Comparison of ENCODE assay signal across 34 cellular contexts in genomic region chr1:54583307-54583686, GRCh38. TPM values are rescaled to one million over a fixed set of nuclear protein-coding genes. Genes with fewer than 3 reads are reported as not detected.
DNase-seq lines count a peak whose midpoint lies in the region; ATAC-seq, FAIRE-seq and TF ChIP-seq lines count a peak whose summit lies in the region.
"Had no signal": no experiment of that assay in that cellular context is flagged by ENCODE, and none has a peak within 500 bp of the region (broad histone marks: within the 10 kb centered on the region; RNA-seq: fewer than 3 reads in every experiment).

No MANE protein-coding gene starts in this region.

- H3K36me3 Mint-ChIP-seq in neural progenitor cell: no peaks in the 10 kb centered on the region
- H3K36me3 Mint-ChIP-seq: activated CD4-positive, alpha-beta memory T cell treated with anti-CD3 and anti-CD28 coated beads for 36 hours; activated naive CD4-positive, alpha-beta T cell treated with anti-CD3 and anti-CD28 coated beads, Interleukin-2, amount 10 ng/mL, durations not matched to agents 7 days and 5 days; CD8-positive, alpha-beta T cell; type B pancreatic cell had no signal

- FAIRE-seq in pancreas (lab: Jason Lieb, UNC): no peak
- FAIRE-seq: bronchial epithelial cell, GM12891, keratinocyte, small intestine had no signal

- ATAC-seq in left ventricle myocardium superior: no peak
- no peak for ATAC-seq in pancreas
- ATAC-seq in HG03045 (IDR thresholded peaks at IDR 0.05; ENCODE audit: unreplicated experiment): no peak
- ATAC-seq: activated CD4-positive, CD25-positive, alpha-beta regulatory T cell treated with anti-CD3 and anti-CD28 coated beads, Interleukin-2, amount 50 U/mL, for 24 hours; CD8-positive, alpha-beta T cell; SK-N-SH treated with all-trans-retinoic acid at 6 μM for 48 hours; stimulated activated naive CD8-positive, alpha-beta T cell treated with anti-CD3 and anti-CD28 coated beads, Interleukin-15, amount 100 ng/mL, for 72 hours; T-helper 17 cell had no signal

- H4K20me1 ChIP-seq in neural progenitor cell (ENCODE audit: low read depth): no peaks in the 10 kb centered on the region

- no peak overlapping the region for H3K4me2 ChIP-seq in neural progenitor cell
- H3K4me2 ChIP-seq: hepatocyte had no signal

- H3K9me3 ChIP-seq in right atrium auricular region (no peaks in the 10 kb centered on the region), neural progenitor cell (ENCODE audit: low read depth) (no peaks in the 10 kb centered on the region), tibial artery (no peaks in the 10 kb centered on the region), pancreas (no peaks in the 10 kb centered on the region)
- H3K9me3 ChIP-seq: neutrophil had no signal

- peaks cover 0 to 72% of the 10 kb centered on the region in 2 donors for H3K4me1 ChIP-seq in right atrium auricular region
- H3K4me1 ChIP-seq in neural progenitor cell: peaks cover 35% of the 10 kb centered on the region
- H3K4me1 ChIP-seq in tibial artery: peaks cover 0 to 51% (median 33%) of the 10 kb centered on the region in 4 donors
- H3K4me1 ChIP-seq in pancreas: peaks cover 6 to 15% (median 11%) of the 10 kb centered on the region in 3 donors

- peaks cover 25% of the 10 kb centered on the region for H3F3A ChIP-seq in neural progenitor cell (ENCODE audit: low read depth)

- peak overlapping the region; percentile 94 for H3K27ac Mint-ChIP-seq in neural progenitor cell
- H3K27ac Mint-ChIP-seq: activated CD4-positive, alpha-beta memory T cell treated with anti-CD3 and anti-CD28 coated beads for 36 hours; activated naive CD4-positive, alpha-beta T cell treated with anti-CD3 and anti-CD28 coated beads, Interleukin-2, amount 10 ng/mL, durations not matched to agents 7 days and 5 days; activated T-helper 1 cell treated with anti-CD3 and anti-CD28 coated beads, Interleukin-12 subunit alpha, Interleukin-12 subunit beta, Interleukin-2, Interleukin-4 antibody, amounts not matched to agents 30 ng/mL and 10 ng/mL and 1 ng/mL, durations not matched to agents 14 hours and 24 hours and 36 hours; CD8-positive, alpha-beta T cell; HFFc6; stimulated activated naive CD8-positive, alpha-beta T cell treated with anti-CD3 and anti-CD28 coated beads, Interleukin-15, amount 100 ng/mL, for 72 hours; T-helper 17 cell; type B pancreatic cell had no signal

- H2AFZ ChIP-seq in neural progenitor cell (replicated peaks): no peak overlapping the region
- H2AFZ ChIP-seq: hepatocyte had no signal

- H3K27me3 ChIP-seq in right atrium auricular region (no peaks in the 10 kb centered on the region), neural progenitor cell (no peaks in the 10 kb centered on the region), tibial artery (no peaks in the 10 kb centered on the region), pancreas (no peaks in the 10 kb centered on the region)
- H3K27me3 ChIP-seq: hepatocyte, neutrophil had no signal

- no peak for TF ChIP-seq CTCF in right atrium auricular region (IDR thresholded peaks at IDR 0.05)
- no peak for TF ChIP-seq CTCF in coronary artery (IDR thresholded peaks at IDR 0.05)
- no peak for TF ChIP-seq CTCF in neural progenitor cell (IDR thresholded peaks at IDR 0.05)
- TF ChIP-seq CTCF in tibial artery (IDR thresholded peaks at IDR 0.05): no peak
- TF ChIP-seq CTCF in pancreas (IDR thresholded peaks at IDR 0.05): no peak

- no peak for DNase-seq in right atrium auricular region (ENCODE audit: low spot score)
- DNase-seq in left ventricle myocardium superior: no peak
- DNase-seq in coronary artery (ENCODE audit: low spot score): no peak
- no peak for DNase-seq in neural progenitor cell (ENCODE audit: low spot score)
- DNase-seq in tibial artery: no peak
- DNase-seq in pancreas: no peak
- no peak for DNase-seq in posterior vena cava (ENCODE audit: low spot score)
- DNase-seq: activated CD4-positive, alpha-beta memory T cell treated with anti-CD3 and anti-CD28 coated beads for 36 hours; activated CD8-positive, alpha-beta memory T cell treated with anti-CD3 and anti-CD28 coated beads, Interleukin-2, amount 50 U/mL, for 4 hours; activated naive CD4-positive, alpha-beta T cell treated with anti-CD3 and anti-CD28 coated beads, Interleukin-2, amount 10 ng/mL, durations not matched to agents 7 days and 5 days; CD8-positive, alpha-beta T cell; cortex of kidney; foreskin fibroblast; HFFc6; NCI-H1048; NCI-H187; small intestine; stimulated activated naive CD8-positive, alpha-beta T cell treated with anti-CD3 and anti-CD28 coated beads, Interleukin-15, amount 100 ng/mL, for 72 hours; T-helper 17 cell had no signal

- H3K9ac ChIP-seq in neural progenitor cell: no peak overlapping the region

- intact Hi-C loops in left ventricle myocardium superior (cut with micrococcal nuclease) (no loop called here), tibial artery (cut with DNase I; ENCODE audit: low total_unique reads) (no loop called here), pancreas (cut with DNase I) (no loop called here), posterior vena cava (cut with DNase I) (no loop called here)

- peaks cover 32% of the 10 kb centered on the region for H3K4me1 Mint-ChIP-seq in neural progenitor cell
- H3K4me1 Mint-ChIP-seq: activated naive CD4-positive, alpha-beta T cell treated with anti-CD3 and anti-CD28 coated beads, Interleukin-2, amount 10 ng/mL, durations not matched to agents 7 days and 5 days had no signal

- H3K4me3 Mint-ChIP-seq in neural progenitor cell: peak overlapping the region; percentile 27
- H3K4me3 Mint-ChIP-seq: activated CD4-positive, alpha-beta memory T cell treated with anti-CD3 and anti-CD28 coated beads for 36 hours; activated naive CD4-positive, alpha-beta T cell treated with anti-CD3 and anti-CD28 coated beads, Interleukin-2, amount 10 ng/mL, durations not matched to agents 7 days and 5 days; activated T-helper 1 cell treated with anti-CD3 and anti-CD28 coated beads, Interleukin-12 subunit alpha, Interleukin-12 subunit beta, Interleukin-2, Interleukin-4 antibody, amounts not matched to agents 30 ng/mL and 10 ng/mL and 1 ng/mL, durations not matched to agents 14 hours and 24 hours and 36 hours; CD8-positive, alpha-beta T cell; HFFc6; stimulated activated naive CD8-positive, alpha-beta T cell treated with anti-CD3 and anti-CD28 coated beads, Interleukin-15, amount 100 ng/mL, for 72 hours; T-helper 17 cell; type B pancreatic cell had no signal

- no peaks in the 10 kb centered on the region for H3K36me3 ChIP-seq in right atrium auricular region
- no peaks in the 10 kb centered on the region for H3K36me3 ChIP-seq in neural progenitor cell
- H3K36me3 ChIP-seq in tibial artery: peaks cover 0 to 7% (median 5%) of the 10 kb centered on the region in 3 donors
- no peaks in the 10 kb centered on the region for H3K36me3 ChIP-seq in pancreas

- peaks cover 6% of the 10 kb centered on the region for H3K27me3 Mint-ChIP-seq in neural progenitor cell (ENCODE audit: insufficient read depth, low read depth)
- H3K27me3 Mint-ChIP-seq: activated CD4-positive, alpha-beta memory T cell treated with anti-CD3 and anti-CD28 coated beads for 36 hours; activated naive CD4-positive, alpha-beta T cell treated with anti-CD3 and anti-CD28 coated beads, Interleukin-2, amount 10 ng/mL, durations not matched to agents 7 days and 5 days; stimulated activated naive CD8-positive, alpha-beta T cell treated with anti-CD3 and anti-CD28 coated beads, Interleukin-15, amount 100 ng/mL, for 72 hours; T-helper 17 cell; type B pancreatic cell had no signal

- H3K79me2 ChIP-seq in neural progenitor cell (ENCODE audit: low read depth): no peaks in the 10 kb centered on the region
- H3K79me2 ChIP-seq: hepatocyte had no signal

- WGBS in pancreas, 2 donors: 90 to 93% methylated on average over 3 of the region's 3 CpGs

- H3K4me3 ChIP-seq in right atrium auricular region (no peak overlapping the region), coronary artery (no peak overlapping the region), neural progenitor cell (no peak overlapping the region), tibial artery (no peak overlapping the region), pancreas (no peak overlapping the region)
- H3K4me3 ChIP-seq: hepatocyte had no signal

- H3K27ac ChIP-seq in right atrium auricular region: peak overlapping the region; percentile 89 to 90
- peak overlapping the region; percentile 92 to 95 for H3K27ac ChIP-seq in coronary artery
- no peak overlapping the region for H3K27ac ChIP-seq in neural progenitor cell
- H3K27ac ChIP-seq in tibial artery: peak overlapping the region; percentile 87 to 98
- no peak overlapping the region for H3K27ac ChIP-seq in pancreas
- H3K27ac ChIP-seq: hepatocyte, neutrophil had no signal

- no peaks in the 10 kb centered on the region for H3K9me3 Mint-ChIP-seq in neural progenitor cell
- H3K9me3 Mint-ChIP-seq: activated CD4-positive, alpha-beta memory T cell treated with anti-CD3 and anti-CD28 coated beads for 36 hours; activated naive CD4-positive, alpha-beta T cell treated with anti-CD3 and anti-CD28 coated beads, Interleukin-2, amount 10 ng/mL, durations not matched to agents 7 days and 5 days; activated T-helper 1 cell treated with anti-CD3 and anti-CD28 coated beads, Interleukin-12 subunit alpha, Interleukin-12 subunit beta, Interleukin-2, Interleukin-4 antibody, amounts not matched to agents 30 ng/mL and 10 ng/mL and 1 ng/mL, durations not matched to agents 14 hours and 24 hours and 36 hours; CD8-positive, alpha-beta T cell; HFFc6; stimulated activated naive CD8-positive, alpha-beta T cell treated with anti-CD3 and anti-CD28 coated beads, Interleukin-15, amount 100 ng/mL, for 72 hours; type B pancreatic cell had no signal

RNA-seq across cellular contexts. Expression of gene ACOT11, which starts 35.3 kb away (rescaled TPM):
- 10 to 100 TPM in 1 of 2 donors, 1 to 10 TPM in 1; 9.1 to 27.0 TPM for total RNA-seq in right atrium auricular region
- total RNA-seq in left ventricle myocardium superior: 48.9 TPM
- total RNA-seq in neural progenitor cell (ENCODE audit: low replicate concordance): 0.51 and 1.7 TPM in 2 replicates
- 1 to 10 TPM; 2.6 to 6.7 (median 3.1) TPM for total RNA-seq in pancreas
- polyA plus RNA-seq in pancreas: 1 to 10 TPM; 2.8 to 5.1 TPM
- 10 to 100 TPM in 1 of 2 donors, 1 to 10 TPM in 1; 6.5 to 10.3 TPM for total RNA-seq in posterior vena cava

RNA-seq across cellular contexts. Expression of gene FAM151A, which starts 40.0 kb away (rescaled TPM):
- total RNA-seq in right atrium auricular region (under 1 TPM in 1 of 2 donors, not detected in 1; 0.63 TPM), left ventricle myocardium superior (1.2 TPM), neural progenitor cell (ENCODE audit: low replicate concordance) (not detected in 2 replicates), pancreas (under 1 TPM in 1 of 6 donors, not detected in 5; 0.12 TPM), posterior vena cava (not detected)
- under 1 TPM in 1 of 2 donors, not detected in 1; 0.21 TPM for polyA plus RNA-seq in pancreas
- total RNA-seq: A673; activated CD4-positive, alpha-beta memory T cell treated with anti-CD3 and anti-CD28 coated beads for 36 hours; activated T-helper 1 cell treated with anti-CD3 and anti-CD28 coated beads, Interleukin-12 subunit alpha, Interleukin-12 subunit beta, Interleukin-2, Interleukin-4 antibody, amounts not matched to agents 30 ng/mL and 10 ng/mL and 1 ng/mL, durations not matched to agents 14 hours and 24 hours and 36 hours; bronchial epithelial cell; CD8-positive, alpha-beta T cell; HFFc6; LHCN-M2; lung microvascular endothelial cell; pulmonary artery endothelial cell; RPMI7951; T-helper 17 cell had no signal

RNA-seq across cellular contexts. Expression of gene MROH7, which starts 58.3 kb away (rescaled TPM):
- total RNA-seq in right atrium auricular region: 1 to 10 TPM; 5.5 to 6.9 TPM
- 7.0 TPM for total RNA-seq in left ventricle myocardium superior
- total RNA-seq in neural progenitor cell (ENCODE audit: low replicate concordance): 0.21 and 0.34 TPM in 2 replicates
- total RNA-seq in pancreas: 1 to 10 TPM in 2 of 6 donors, under 1 TPM in 4; 0.38 to 2.2 (median 0.95) TPM
- 1 to 10 TPM; 2.0 to 4.6 TPM for polyA plus RNA-seq in pancreas
- 1 to 10 TPM; 2.5 to 4.8 TPM for total RNA-seq in posterior vena cava
- total RNA-seq: A673; activated T-helper 1 cell treated with anti-CD3 and anti-CD28 coated beads, Interleukin-12 subunit alpha, Interleukin-12 subunit beta, Interleukin-2, Interleukin-4 antibody, amounts not matched to agents 30 ng/mL and 10 ng/mL and 1 ng/mL, durations not matched to agents 14 hours and 24 hours and 36 hours; CD8-positive, alpha-beta T cell; LHCN-M2; lung microvascular endothelial cell; pulmonary artery endothelial cell; RPMI7951 had no signal
- polyA plus RNA-seq: keratinocyte had no signal

Comparison
In these comparisons a context has a peak if more than half of its experiments do, and no peak if none do; other contexts are left out.
1. H3K27ac ChIP-seq: peak in right atrium auricular region (2 of 2), coronary artery (2 of 2) and tibial artery (2 of 2); none in neural progenitor cell (single experiment) and pancreas (0 of 4).